Comparison of ENCODE assay signal across 2 cellular contexts in genomic region chr3:50405249-50405648, GRCh38.
A peak's percentile ranks its signal among the peaks of the same experiment; 100 is the strongest.
TF ChIP-seq lines count a peak whose summit lies in the region.

No MANE protein-coding gene starts in this region.

TF ChIP-seq in A549, 52 proteins besides CTCF, POLR2A, EP300 and RAD21:
- TF ChIP-seq REST (IDR thresholded peaks at IDR 0.05) (peak; percentile 91), CEBPB (IDR thresholded peaks at IDR 0.05) (no peak), GATA3 (IDR thresholded peaks at IDR 0.05; ENCODE audit: borderline replicate concordance) (no peak)

TF ChIP-seq in WTC11, 78 proteins besides CTCF, POLR2A, EP300 and RAD21 (continued from another document and continues in another):
- TF ChIP-seq ZNF512 (CRISPR knock-in tag; IDR thresholded peaks at IDR 0.05; ENCODE audit: borderline replicate concordance) (no peak), HMGA2 (CRISPR knock-in tag; IDR thresholded peaks at IDR 0.05) (no peak), RELA (CRISPR knock-in tag; IDR thresholded peaks at IDR 0.05; ENCODE audit: borderline replicate concordance) (no peak), PRDM15 (CRISPR knock-in tag; IDR thresholded peaks at IDR 0.05) (no peak), ZNF416 (CRISPR knock-in tag; IDR thresholded peaks at IDR 0.05) (no peak), MLX (CRISPR knock-in tag; IDR thresholded peaks at IDR 0.05) (no peak), KAT7 (CRISPR knock-in tag; IDR thresholded peaks at IDR 0.05; ENCODE audit: borderline replicate concordance) (no peak), ELF4 (CRISPR knock-in tag; IDR thresholded peaks at IDR 0.05; ENCODE audit: low read depth) (no peak), ZNF219 (CRISPR knock-in tag; IDR thresholded peaks at IDR 0.05; ENCODE audit: borderline replicate concordance) (peak; percentile 44; the same call in 1 of the 2 replicates), ATF1 (CRISPR knock-in tag; IDR thresholded peaks at IDR 0.05) (no peak), GTF2I (CRISPR knock-in tag; conservative IDR thresholded peaks at IDR 0.05) (no peak), CBFB (CRISPR knock-in tag; IDR thresholded peaks at IDR 0.05; ENCODE audit: low read depth) (no peak), TCF7 (CRISPR knock-in tag; IDR thresholded peaks at IDR 0.05; ENCODE audit: low read depth) (peak; percentile 38; the same call in 1 of the 2 replicates), MAX (CRISPR knock-in tag; IDR thresholded peaks at IDR 0.05) (no peak), IRF2 (CRISPR knock-in tag; IDR thresholded peaks at IDR 0.05; ENCODE audit: borderline replicate concordance, low read depth) (no peak), CREM (CRISPR knock-in tag; IDR thresholded peaks at IDR 0.05) (no peak), ZNF232 (CRISPR knock-in tag; IDR thresholded peaks at IDR 0.05) (peak; percentile 87), ZNF317 (CRISPR knock-in tag; IDR thresholded peaks at IDR 0.05; ENCODE audit: borderline replicate concordance, low read depth) (no peak), ZBTB43 (CRISPR knock-in tag; IDR thresholded peaks at IDR 0.05) (peak; percentile 32; the same call in 1 of the 2 replicates), ZNF138 (CRISPR knock-in tag; conservative IDR thresholded peaks at IDR 0.05) (no peak), NR2C2 (CRISPR knock-in tag; IDR thresholded peaks at IDR 0.05) (no peak), JAZF1 (CRISPR knock-in tag; IDR thresholded peaks at IDR 0.05) (no peak), NFE2L1 (CRISPR knock-in tag; IDR thresholded peaks at IDR 0.05) (0 out of 2 replicates have a peak, but pooled peaks have one; percentile 56), EMX1 (CRISPR knock-in tag; IDR thresholded peaks at IDR 0.05) (no peak), USF2 (CRISPR knock-in tag; IDR thresholded peaks at IDR 0.05) (no peak), USF1 (CRISPR knock-in tag; IDR thresholded peaks at IDR 0.05) (peak; percentile 50; the same call in 1 of the 2 replicates), SOX15 (CRISPR knock-in tag; IDR thresholded peaks at IDR 0.05) (no peak), ZNF671 (CRISPR knock-in tag; IDR thresholded peaks at IDR 0.05) (no peak), FOXP4 (CRISPR knock-in tag; IDR thresholded peaks at IDR 0.05) (peak; percentile 69), E2F4 (CRISPR knock-in tag; IDR thresholded peaks at IDR 0.05; ENCODE audit: borderline replicate concordance, low read depth) (no peak), ZNF281 (CRISPR knock-in tag; IDR thresholded peaks at IDR 0.05) (no peak), ETV6 (CRISPR knock-in tag; IDR thresholded peaks at IDR 0.05) (peak; percentile 14; the same call in 1 of the 2 replicates), E2F1 (CRISPR knock-in tag; IDR thresholded peaks at IDR 0.05) (no peak), JUN (CRISPR knock-in tag; IDR thresholded peaks at IDR 0.05) (peak; percentile 57; the same call in 1 of the 2 replicates), ZNF121 (CRISPR knock-in tag; IDR thresholded peaks at IDR 0.05) (no peak), ZBTB21 (CRISPR knock-in tag; IDR thresholded peaks at IDR 0.05; ENCODE audit: borderline replicate concordance) (peak; percentile 46; the same call in 1 of the 2 replicates), AFF4 (CRISPR knock-in tag; IDR thresholded peaks at IDR 0.05; ENCODE audit: borderline replicate concordance) (no peak)
